Comparison of ENCODE assay signal across 27 cellular contexts in the genomic region with DNA sequence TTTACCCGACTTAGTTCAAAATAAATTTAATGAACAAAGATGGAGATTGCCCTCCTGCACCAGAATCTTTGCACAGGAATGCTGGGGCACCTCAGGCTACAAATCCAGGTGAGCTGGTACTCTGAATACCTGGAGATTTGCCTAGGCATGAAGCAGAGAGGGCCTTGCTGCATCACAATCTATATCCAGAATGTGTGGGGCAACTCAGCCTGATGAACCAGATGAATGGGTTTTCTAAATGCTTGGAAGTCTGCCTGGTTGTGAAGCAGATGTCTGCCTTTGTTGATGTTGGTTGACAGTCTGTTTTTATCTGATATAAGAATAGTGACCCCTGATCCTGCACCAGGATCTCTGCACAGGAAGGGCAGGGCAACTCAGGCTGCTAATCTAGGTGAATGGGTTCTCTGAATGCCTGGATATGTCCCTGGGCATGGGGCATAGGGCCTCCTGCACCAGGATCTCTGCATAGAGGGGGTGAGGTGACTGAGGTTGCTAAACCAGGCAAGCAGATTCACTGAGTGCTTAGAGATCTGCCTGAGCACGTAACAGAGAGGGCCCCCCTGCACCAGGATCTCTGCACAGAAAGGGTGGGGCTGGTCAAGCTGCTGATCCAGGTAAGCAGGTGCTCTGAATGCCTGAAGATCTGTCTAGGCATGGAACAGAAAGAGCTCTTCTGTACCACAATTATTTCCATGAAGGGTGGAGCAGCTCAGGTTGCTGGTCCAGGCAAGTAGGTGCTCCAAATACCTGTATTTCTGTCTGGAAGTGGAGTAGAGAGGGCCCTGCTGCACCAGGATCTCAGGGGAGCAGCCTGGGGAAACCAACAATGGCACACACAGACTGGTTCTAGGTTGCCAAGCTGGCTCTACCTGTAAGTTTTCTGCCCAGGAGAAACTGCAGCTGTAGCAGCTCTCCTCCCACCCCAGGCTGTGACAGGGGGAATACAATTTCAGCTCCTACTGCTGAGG.
"Had no signal": no experiment of that assay in that cellular context is flagged by ENCODE, and none has a peak within 500 bp of the region (broad histone marks: within the 10 kb centered on the region; RNA-seq: fewer than 3 reads in every experiment).

No MANE protein-coding gene starts in this region.

- H3K36me3 Mint-ChIP-seq: mesothelial cell of epicardium, naive B cell, neural progenitor cell had no signal

- H3K4me1 ChIP-seq: neural progenitor cell, parathyroid adenoma, right lobe of liver, thyroid gland, vagina had no signal

- H3K9me3 Mint-ChIP-seq: neural progenitor cell had no signal

- DNase-seq: cortex of kidney; effector memory CD8-positive, alpha-beta T cell; esophagus squamous epithelium; hypothalamus; immature natural killer cell; islet precursor cell; left ventricle myocardium superior; mesenchymal stem cell; mucosa of descending colon; naive B cell; right lobe of liver; small intestine; stimulated activated CD4-positive, alpha-beta T cell treated with anti-CD3 and anti-CD28 coated beads, Interleukin-1b, Interleukin-23, amount 100 ng/mL, for 48 hours; stimulated activated CD4-positive, alpha-beta T cell treated with anti-CD3 and anti-CD28 coated beads, Interleukin-4, amount 100 ng/mL, for 1 hour; stimulated activated CD8-positive, alpha-beta memory T cell treated with anti-CD3 and anti-CD28 coated beads, Interleukin-4, amount 100 ng/mL, for 48 hours; stimulated activated naive CD4-positive, alpha-beta T cell; stimulated activated naive CD8-positive, alpha-beta T cell treated with anti-CD3 and anti-CD28 coated beads, Interleukin-15, amount 100 ng/mL, for 72 hours; thyroid gland had no signal

- H3K9me3 ChIP-seq: vagina had no signal

- ATAC-seq: effector memory CD8-positive, alpha-beta T cell; left ventricle myocardium superior; mucosa of descending colon; right lobe of liver; stimulated activated naive CD8-positive, alpha-beta T cell treated with anti-CD3 and anti-CD28 coated beads, Interleukin-15, amount 100 ng/mL, for 72 hours had no signal

- H3K4me3 Mint-ChIP-seq: effector memory CD8-positive, alpha-beta T cell; immature natural killer cell; mesothelial cell of epicardium; naive B cell; nephron; neural progenitor cell; stimulated activated naive CD8-positive, alpha-beta T cell treated with anti-CD3 and anti-CD28 coated beads, Interleukin-15, amount 100 ng/mL, for 72 hours had no signal

- H3K27me3 Mint-ChIP-seq: effector memory CD8-positive, alpha-beta T cell; naive B cell; progenitor cell of endocrine pancreas; stimulated activated naive CD8-positive, alpha-beta T cell treated with anti-CD3 and anti-CD28 coated beads, Interleukin-15, amount 100 ng/mL, for 72 hours had no signal

- H3K4me3 ChIP-seq: esophagus squamous epithelium, lung, mucosa of descending colon, neural progenitor cell, right lobe of liver, thyroid gland, vagina had no signal

- FAIRE-seq: endometrium, frontal cortex, small intestine had no signal

- H3K27ac ChIP-seq: neural progenitor cell, parathyroid adenoma, right lobe of liver, thyroid gland, vagina had no signal

- H3K27me3 ChIP-seq: esophagus squamous epithelium, neural progenitor cell, right lobe of liver, thyroid gland, vagina had no signal

- H3K4me1 Mint-ChIP-seq: immature natural killer cell; mesothelial cell of epicardium; naive B cell; nephron; neural progenitor cell; stimulated activated naive CD8-positive, alpha-beta T cell treated with anti-CD3 and anti-CD28 coated beads, Interleukin-15, amount 100 ng/mL, for 72 hours had no signal

- H3K27ac Mint-ChIP-seq: effector memory CD8-positive, alpha-beta T cell; immature natural killer cell; mesothelial cell of epicardium; nephron; neural progenitor cell; progenitor cell of endocrine pancreas; stimulated activated naive CD8-positive, alpha-beta T cell treated with anti-CD3 and anti-CD28 coated beads, Interleukin-15, amount 100 ng/mL, for 72 hours had no signal

- H3K36me3 ChIP-seq: esophagus squamous epithelium, neural progenitor cell, right lobe of liver, thyroid gland, vagina had no signal
